Comparison of ENCODE assay signal across 8 cellular contexts in genomic region chr1:173476664-173477285, GRCh38. TPM values are rescaled to one million over a fixed set of nuclear protein-coding genes. Genes with fewer than 3 reads are reported as not detected.
DNase-seq lines count a peak whose midpoint lies in the region; ATAC-seq lines count a peak whose summit lies in the region.

No MANE protein-coding gene starts in this region.

- H3K27ac ChIP-seq in BLaER1 (peak overlapping the region; percentile 77), cingulate gyrus (ENCODE audit: low read depth, low read length) (peak overlapping the region; percentile 84)

- no peaks in the 10 kb centered on the region for H3K27me3 Mint-ChIP-seq in activated CD4-positive, alpha-beta T cell treated with anti-CD3 and anti-CD28 coated beads for 36 hours

- peaks cover 27% of the 10 kb centered on the region for H3K36me3 Mint-ChIP-seq in activated CD4-positive, alpha-beta T cell treated with anti-CD3 and anti-CD28 coated beads for 36 hours (ENCODE audit: low read depth)

- peak overlapping the region; percentile 84 for H3K4me3 ChIP-seq in BLaER1

- H3K36me3 ChIP-seq in BLaER1: peaks cover 28% of the 10 kb centered on the region

- H3K4me1 Mint-ChIP-seq in activated CD4-positive, alpha-beta T cell treated with anti-CD3 and anti-CD28 coated beads for 36 hours: peaks cover 58% of the 10 kb centered on the region

- H3K9me3 ChIP-seq in BLaER1: peaks cover 8% of the 10 kb centered on the region

- H3K27ac Mint-ChIP-seq in activated CD4-positive, alpha-beta T cell treated with anti-CD3 and anti-CD28 coated beads for 36 hours: peak overlapping the region; percentile 91

- H4K20me1 ChIP-seq in BLaER1: peaks cover 39% of the 10 kb centered on the region

- H3K9me3 Mint-ChIP-seq in activated CD4-positive, alpha-beta T cell treated with anti-CD3 and anti-CD28 coated beads for 36 hours (ENCODE audit: low read depth): peaks cover 1% of the 10 kb centered on the region

- POLR2A ChIA-PET in activated CD4-positive, alpha-beta T cell treated with anti-CD3 and anti-CD28 coated beads for 36 hours (lab: Charles Lee): interaction anchor here (1.0 to 2.0 kb wide), 3 partner anchors 388 to 944 kb away, joined by 3 to 9 read pairs (median 3); no protein-coding TSS in a partner anchor

- H3K4me1 ChIP-seq in BLaER1: peaks cover 33% of the 10 kb centered on the region

- peak overlapping the region; percentile 84 for H3K4me2 ChIP-seq in BLaER1

- H3K9ac ChIP-seq in BLaER1: peak overlapping the region; percentile 85

- no peaks in the 10 kb centered on the region for H3K27me3 ChIP-seq in BLaER1

- ATAC-seq in HG03442 (IDR thresholded peaks at IDR 0.05; ENCODE audit: unreplicated experiment): peak; percentile 93
- peak; percentile 85 for ATAC-seq in activated CD4-positive, alpha-beta T cell treated with anti-CD3 and anti-CD28 coated beads for 36 hours

- DNase-seq in GM19240 (ENCODE audit: insufficient read length, low spot score) (peak; percentile 81), NCI-H510A treated with DMSO at 0.1 percent for 48 hours (lab: John Stamatoyannopoulos, UW) (peak; percentile 91), left kidney (ENCODE audit: low read depth, low spot score) (peak; percentile 97)
- peak; percentile 92 for DNase-seq in activated CD4-positive, alpha-beta T cell treated with anti-CD3 and anti-CD28 coated beads for 36 hours
- peak; percentile 82 to 84 for DNase-seq in stimulated activated CD4-positive, alpha-beta T cell treated with anti-CD3 and anti-CD28 coated beads, Interleukin-2, amount 100 ng/mL, for 24 hours

- peak overlapping the region; percentile 89 for H3K4me3 Mint-ChIP-seq in activated CD4-positive, alpha-beta T cell treated with anti-CD3 and anti-CD28 coated beads for 36 hours

- CTCF ChIA-PET in activated CD4-positive, alpha-beta T cell treated with anti-CD3 and anti-CD28 coated beads for 36 hours (lab: Charles Lee): interaction anchor here (0.6 to 4.7 kb wide), 6 partner anchors 10 to 378 kb away, joined by 3 to 47 read pairs (median 4); partner anchors contain the start of genes CENPL and DARS2

- intact Hi-C loops in activated CD4-positive, alpha-beta T cell treated with anti-CD3 and anti-CD28 coated beads for 36 hours (cut with DNase I, micrococcal nuclease): loop anchor here (1.0 to 5.0 kb wide), 17 partner anchors 22 to 1716 kb away; partner anchors contain the start of genes CENPL (in 2 of the 2), DARS2 (in 2 of the 2), ZBTB37 (in 2 of the 2) and CACYBP (in 1 of the 2)

RNA-seq across cellular contexts. Expression of gene PRDX6, which starts 0.4 kb away (rescaled TPM):
- 100 to 1,000 TPM; 103 to 125 TPM for total RNA-seq in activated CD4-positive, alpha-beta T cell treated with anti-CD3 and anti-CD28 coated beads for 36 hours

Comparison
In these comparisons a context has a peak if more than half of its experiments do, and no peak if none do; other contexts are left out.
1. Peak in every context shown above with its lines: DNase-seq, ATAC-seq, H3K4me3 ChIP-seq and H3K27ac ChIP-seq.